ENCODE assay signal across 31 cellular contexts in the genomic region with DNA sequence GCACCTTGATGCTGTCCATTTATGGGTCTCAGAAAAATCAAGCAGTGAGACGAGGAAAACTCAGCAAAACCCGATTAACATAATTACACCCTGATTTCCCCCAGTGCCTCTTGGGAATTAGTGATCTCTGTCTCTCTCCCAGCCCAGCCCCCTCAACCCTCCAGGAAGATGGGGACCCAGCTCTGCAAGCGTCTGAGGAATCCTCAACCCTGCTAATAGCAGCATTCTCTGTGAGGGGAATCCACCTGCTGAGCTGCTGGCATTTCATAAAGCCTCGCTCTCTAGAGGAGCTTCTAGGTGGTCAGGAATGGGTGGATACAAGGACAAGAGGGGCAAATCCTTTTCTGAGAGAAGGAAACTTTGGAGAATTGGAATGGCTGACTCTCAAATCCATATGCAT. TPM values are rescaled to one million over a fixed set of nuclear protein-coding genes. Genes with fewer than 3 reads are reported as not detected.
"Had no signal": no experiment of that assay in that cellular context is flagged by ENCODE, and none has a peak within 500 bp of the region (broad histone marks: within the 10 kb centered on the region; RNA-seq: fewer than 3 reads in every experiment).

No MANE protein-coding gene starts in this region.

- H3K4me3 ChIP-seq: esophagus muscularis mucosa, heart left ventricle, pancreas, prostate gland, skin epidermis, thoracic aorta had no signal

- ATAC-seq: activated T-cell treated with anti-CD3 and anti-CD28 coated beads, Interleukin-2, amount 50 U/mL, for 72 hours; foreskin keratinocyte; heart left ventricle; left cardiac atrium; left ventricle myocardium superior; pancreas; sciatic nerve; stimulated activated naive CD8-positive, alpha-beta T cell treated with anti-CD3 and anti-CD28 coated beads, Interleukin-15, Interleukin-2, amounts not matched to agents 100 U/mL and 50 U/mL, for 24 hours had no signal

- FAIRE-seq: bronchial epithelial cell, keratinocyte, pancreas, urothelium cell line had no signal

- H3K36me3 ChIP-seq: esophagus muscularis mucosa, heart left ventricle, pancreas, prostate gland, thoracic aorta had no signal

- H3K9me3 ChIP-seq: esophagus muscularis mucosa, heart left ventricle, pancreas, prostate gland, thoracic aorta had no signal

- DNase-seq: activated CD4-positive, alpha-beta T cell treated with anti-CD3 and anti-CD28 coated beads for 4 hours; activated CD4-positive, alpha-beta T cell treated with anti-CD3 and anti-CD28 coated beads, Interleukin-2, amount 50 U/mL, for 4 hours; activated naive CD4-positive, alpha-beta T cell treated with Interleukin-2 at 50 U/mL for 16 hours; activated T-cell treated with anti-CD3 and anti-CD28 coated beads for 4 hours; activated T-cell treated with anti-CD3 and anti-CD28 coated beads, Interleukin-2, amount 50 U/mL, for 72 hours; anterior cingulate cortex; foreskin keratinocyte; heart left ventricle; hypothalamus; left cardiac atrium; left ventricle myocardium superior; pancreas; retina; stimulated activated CD4-positive, alpha-beta T cell treated with anti-CD3 and anti-CD28 coated beads, Interleukin-12 subunit alpha, Interleukin-12 subunit beta, amount 100 ng/mL, for 4 hours; stimulated activated CD4-positive, alpha-beta T cell treated with anti-CD3 and anti-CD28 coated beads, Interleukin-4, amount 100 ng/mL, for 1 hour; stimulated activated naive CD8-positive, alpha-beta T cell treated with anti-CD3 and anti-CD28 coated beads, Interleukin-15, Interleukin-2, amounts not matched to agents 100 U/mL and 50 U/mL, for 24 hours; trophoblast cell had no signal

- H3K27ac Mint-ChIP-seq: activated naive CD8-positive, alpha-beta T cell; activated T-cell treated with anti-CD3 and anti-CD28 coated beads, Interleukin-2, amount 50 U/mL, for 72 hours; dendritic cell treated with granulocyte-macrophage colony-stimulating factor and Interleukin-4, amounts not matched to agents 40 ng/mL and 50 ng/mL, for 4 days; nephron had no signal

- H3K36me3 Mint-ChIP-seq: activated naive CD8-positive, alpha-beta T cell had no signal

- H3K27me3 ChIP-seq: pancreas had no signal

- H3K4me1 ChIP-seq: foreskin keratinocyte had no signal

- H3K4me3 Mint-ChIP-seq: activated naive CD8-positive, alpha-beta T cell; activated T-cell treated with anti-CD3 and anti-CD28 coated beads, Interleukin-2, amount 50 U/mL, for 72 hours; central memory CD8-positive, alpha-beta T cell; dendritic cell treated with granulocyte-macrophage colony-stimulating factor and Interleukin-4, amounts not matched to agents 40 ng/mL and 50 ng/mL, for 4 days; nephron had no signal

- H3K9me3 Mint-ChIP-seq: activated T-cell treated with anti-CD3 and anti-CD28 coated beads, Interleukin-2, amount 50 U/mL, for 72 hours; central memory CD8-positive, alpha-beta T cell; dendritic cell treated with granulocyte-macrophage colony-stimulating factor and Interleukin-4, amounts not matched to agents 40 ng/mL and 50 ng/mL, for 4 days had no signal

- H3K27ac ChIP-seq: esophagus muscularis mucosa, foreskin keratinocyte, heart left ventricle, pancreas, prostate gland, skin epidermis, thoracic aorta had no signal

RNA-seq across cellular contexts. Expression of a gene that starts 13.9 kb away (rescaled TPM):
- total RNA-seq: activated T-cell treated with anti-CD3 and anti-CD28 coated beads, Interleukin-2, amount 50 U/mL, for 72 hours; bronchial epithelial cell; esophagus muscularis mucosa; foreskin keratinocyte; heart left ventricle; left cardiac atrium; left ventricle myocardium superior; lung microvascular endothelial cell; mucosa of gallbladder; sciatic nerve; thoracic aorta had no signal
- polyA plus RNA-seq: foreskin keratinocyte, heart left ventricle had no signal
